8 cellular contexts compared by ENCODE assay signal in the genomic region with DNA sequence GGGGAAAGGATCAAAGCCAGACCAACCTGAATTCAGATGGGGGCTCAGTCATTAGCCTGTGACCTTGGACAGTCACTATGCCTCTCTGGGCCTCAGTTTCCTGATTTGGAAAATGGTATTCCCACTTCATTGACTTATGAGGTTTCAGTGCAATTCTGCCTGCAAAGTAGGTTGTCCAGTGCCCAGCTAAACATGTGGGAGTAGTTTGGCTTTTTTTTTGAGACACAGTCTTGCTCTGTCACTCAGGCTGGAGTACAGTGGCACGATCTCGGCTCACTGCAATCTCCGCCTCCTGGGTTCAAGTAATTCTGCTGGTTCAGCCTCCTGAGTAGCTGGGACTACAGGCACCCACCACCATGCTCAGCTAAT. TPM values are rescaled to one million over a fixed set of nuclear protein-coding genes. Genes with fewer than 3 reads are reported as not detected.
DNase-seq lines count a peak whose midpoint lies in the region; ATAC-seq, FAIRE-seq and TF ChIP-seq lines count a peak whose summit lies in the region.
"Not testable (repeated sequence)": the region's sequence is repeated elsewhere in the genome, so short reads cannot be mapped to it uniquely, and the experiment has no call there.

No MANE protein-coding gene starts in this region.

- no CpG with 5 or more reads among the region's 3 CpGs for WGBS in IMR-90 (ENCODE audit: extremely low coverage in 2 of 2, insufficient read length in 1 of 2), 2 experiments
- WGBS in body of pancreas, 2 donors, result 95 to 100% methylated on average over 3 of the region's 3 CpGs
- 82 to 90% methylated on average over 3 of the region's 3 CpGs for WGBS in esophagus, 2 donors
- WGBS in sigmoid colon, 2 donors, result 90% methylated on average over 3 of the region's 3 CpGs

- H3K56ac ChIP-seq in IMR-90 (ENCODE audit: extremely low read depth, insufficient read depth, low read length), result peak overlapping the region; percentile 65; the same call in 1 of the 2 replicates

- H3K18ac ChIP-seq in IMR-90 (ENCODE audit: low read depth, low read length), result peak overlapping the region; percentile 85

- peaks cover 24 to 69% of the 10 kb centered on the region in 2 experiments for H3K79me1 ChIP-seq in IMR-90 (ENCODE audit: low read depth in 1 of 2, low read length in 2 of 2)

- H2AK5ac ChIP-seq in IMR-90 (ENCODE audit: low read depth, low read length), result peak overlapping the region; percentile 96

- peak overlapping the region; percentile 77; the same call in 1 of the 3 replicates for H2BK15ac ChIP-seq in IMR-90 (ENCODE audit: low read depth, low read length)

- not testable (repeated sequence) for TF ChIP-seq EP300 in sigmoid colon (IDR thresholded peaks at IDR 0.05)

- not testable (repeated sequence) for H3K27me3 ChIP-seq in IMR-90 (ENCODE audit: control insufficient read depth, insufficient read depth, low read length); body of pancreas; esophagus (ENCODE audit: control insufficient read depth in 1 of 2, insufficient read depth in 2 of 2, low read length in 2 of 2); muscle layer of duodenum (ENCODE audit: low read depth, low read length); sigmoid colon; uterus

- peak overlapping the region; percentile 72 to 92; a peak in 3 of 4 replicates for H4K8ac ChIP-seq in IMR-90 (ENCODE audit: low read depth in 2 of 2, low read length in 2 of 2)

- not testable (repeated sequence) for TF ChIP-seq POLR2A in IMR-90 (IDR thresholded peaks at IDR 0.05; ENCODE audit: low read depth, low read length); body of pancreas (IDR thresholded peaks at IDR 0.05); sigmoid colon (IDR thresholded peaks at IDR 0.05); uterus (IDR thresholded peaks at IDR 0.05)

- H3K23ac ChIP-seq in IMR-90 (ENCODE audit: low read depth, low read length), result peak overlapping the region; percentile 95

- H3K14ac ChIP-seq in IMR-90 (replicated peaks; ENCODE audit: low read depth, low read length), result peak overlapping the region; percentile 91

- not testable (repeated sequence) for TF ChIP-seq RAD21 in IMR-90 (IDR thresholded peaks at IDR 0.05; ENCODE audit: low read length)

- H3K4me1 ChIP-seq in IMR-90 (ENCODE audit: control insufficient read depth, insufficient read depth, low read length) (peaks cover 38% of the 10 kb centered on the region), body of pancreas (peaks cover 66% of the 10 kb centered on the region), esophagus (ENCODE audit: control insufficient read depth in 2 of 2, insufficient read depth in 2 of 2, low read length in 1 of 2) (peaks cover 0 to 15% of the 10 kb centered on the region in 2 donors), kidney (ENCODE audit: control insufficient read depth in 1 of 2, insufficient read depth in 1 of 2, low read depth in 1 of 2, low read length in 2 of 2) (peaks cover 14 to 52% of the 10 kb centered on the region in 2 donors), muscle layer of duodenum (ENCODE audit: control insufficient read depth in 1 of 2, insufficient read depth in 2 of 2, low read length in 2 of 2) (peaks cover 12 to 42% of the 10 kb centered on the region in 2 donors), sigmoid colon (peaks cover 0 to 48% (median 37%) of the 10 kb centered on the region in 4 donors), uterus (peaks cover 12 to 41% of the 10 kb centered on the region in 2 donors)

- in situ Hi-C loops in IMR-90 (cut with MboI; ENCODE audit: low sequenced_read_pairs), result not testable (repeated sequence)

- not testable (repeated sequence) for ATAC-seq in IMR-90 (ENCODE audit: low read depth); body of pancreas

- not testable (repeated sequence) for H4K20me1 ChIP-seq in IMR-90 (ENCODE audit: insufficient read depth, low read length)

- FAIRE-seq in kidney (lab: Jason Lieb, UNC), result not testable (repeated sequence)

- peaks cover 33% of the 10 kb centered on the region for H3K9me1 ChIP-seq in IMR-90 (ENCODE audit: insufficient read depth, low read length)

- peak overlapping the region; percentile 90 for H3K4ac ChIP-seq in IMR-90 (ENCODE audit: low read depth, low read length)

- H2AK9ac ChIP-seq in IMR-90 (replicated peaks; ENCODE audit: low read depth, low read length, poor library complexity), result peak overlapping the region; percentile 90

- peak overlapping the region; percentile 85 for H4K91ac ChIP-seq in IMR-90 (ENCODE audit: insufficient read depth, low read depth, low read length)

- not testable (repeated sequence) for H3K4me3 ChIP-seq in IMR-90 (ENCODE audit: insufficient read depth, low read depth, low read length); body of pancreas; esophagus (ENCODE audit: low read depth in 1 of 2, low read length in 2 of 2); kidney (ENCODE audit: low read length in 2 of 2); muscle layer of duodenum (ENCODE audit: low read depth in 1 of 2, low read length in 2 of 2); sigmoid colon; uterus

- intact Hi-C loops in IMR-90 (cut with micrococcal nuclease), result loop anchor here (5.0 kb wide), 1 partner anchor 81 kb away; the partner anchor contains the start of gene ST6GALNAC4
- intact Hi-C loops in body of pancreas (cut with DNase I); kidney (cut with DNase I); sigmoid colon (cut with DNase I); uterus (cut with DNase I; ENCODE audit: low total_unique reads): not testable (repeated sequence)

- H3K4me2 ChIP-seq in IMR-90 (ENCODE audit: low read depth, low read length), result not testable (repeated sequence)

- peak overlapping the region; percentile 92 for H2BK20ac ChIP-seq in IMR-90 (ENCODE audit: low read depth, low read length)

- peak overlapping the region; percentile 82 for H2AFZ ChIP-seq in IMR-90 (replicated peaks; ENCODE audit: low read length, poor library complexity)

- not testable (repeated sequence) for H3K9me3 ChIP-seq in IMR-90 (ENCODE audit: control insufficient read depth, insufficient read depth, low read length); body of pancreas; esophagus (ENCODE audit: control insufficient read depth in 2 of 2, insufficient read depth in 1 of 2, low read depth in 1 of 2, low read length in 1 of 2); kidney (ENCODE audit: control insufficient read depth in 1 of 2, low read length in 2 of 2); muscle layer of duodenum (ENCODE audit: control insufficient read depth in 1 of 2, low read length in 2 of 2); sigmoid colon; uterus

- not testable (repeated sequence) for H3K36me3 ChIP-seq in IMR-90 (ENCODE audit: control insufficient read depth, insufficient read depth, low read length); body of pancreas (replicated peaks in 1 of 2; ENCODE audit: insufficient read depth in 1 of 2, low read depth in 2 of 2); esophagus (ENCODE audit: control insufficient read depth in 2 of 2, insufficient read depth in 2 of 2, low read length in 1 of 2); kidney (ENCODE audit: control insufficient read depth in 1 of 2, insufficient read depth in 2 of 2, low read length in 2 of 2); muscle layer of duodenum (ENCODE audit: control insufficient read depth in 1 of 2, insufficient read depth in 2 of 2, low read length in 2 of 2); sigmoid colon; uterus

- H2BK5ac ChIP-seq in IMR-90 (ENCODE audit: low read depth, low read length, poor library complexity, severe bottlenecking), result peak overlapping the region; percentile 88

- peak overlapping the region; percentile 91 for H3K27ac ChIP-seq in IMR-90 (ENCODE audit: insufficient read depth, low read length)
- H3K27ac ChIP-seq in body of pancreas, result peak overlapping the region in 3 of 4 donors; percentile 24 to 80 (median 74)
- peak overlapping the region; percentile 72 to 75 for H3K27ac ChIP-seq in esophagus (ENCODE audit: low read depth in 2 of 2, low read length in 1 of 2)
- peak overlapping the region; percentile 68 to 78 for H3K27ac ChIP-seq in kidney (ENCODE audit: low read depth in 2 of 2, low read length in 2 of 2)
- H3K27ac ChIP-seq in muscle layer of duodenum (ENCODE audit: low read length), result peak overlapping the region; percentile 82
- peak overlapping the region; percentile 70 to 87 (median 81) for H3K27ac ChIP-seq in sigmoid colon
- peak overlapping the region; percentile 9 for H3K27ac ChIP-seq in substantia nigra (ENCODE audit: low read depth, low read length, poor library complexity, severe bottlenecking)
- peak overlapping the region; percentile 85 to 86 for H3K27ac ChIP-seq in uterus

- not testable (repeated sequence) for TF ChIP-seq CTCF in IMR-90 (conservative IDR thresholded peaks at IDR 0.05; ENCODE audit: low read depth, low read length); body of pancreas (IDR thresholded peaks at IDR 0.05); kidney (IDR thresholded peaks at IDR 0.05; ENCODE audit: borderline replicate concordance, extremely low read depth, insufficient read depth); sigmoid colon (IDR thresholded peaks at IDR 0.05); uterus (IDR thresholded peaks at IDR 0.05)

- DNase-seq in IMR-90; body of pancreas; kidney; sigmoid colon; substantia nigra (lab: John Stamatoyannopoulos, UW); uterus: not testable (repeated sequence)

- H2BK120ac ChIP-seq in IMR-90 (ENCODE audit: low read depth, low read length), result peak overlapping the region; percentile 96

- dilution Hi-C loops in IMR-90 (cut with HindIII; ENCODE audit: low sequenced_read_pairs, unreplicated experiment), result not testable (repeated sequence)

- not testable (repeated sequence) for BruUV-seq in IMR-90 (replicated peaks; lab: Mats Ljungman, UMichigan)

- POLR2A ChIA-PET in IMR-90 (lab: Charles Lee; ENCODE audit: unreplicated experiment), result not testable (repeated sequence)

- peak overlapping the region; percentile 83 for H4K5ac ChIP-seq in IMR-90 (ENCODE audit: low read depth, low read length)

- CTCF ChIA-PET in IMR-90 (lab: Yijun Ruan, JAX), result not testable (repeated sequence)

- peak overlapping the region; percentile 8; the same call in 1 of the 2 replicates for H3K9ac ChIP-seq in IMR-90 (ENCODE audit: low read depth, low read length)
- peak overlapping the region in 1 of 2 donors; percentile 61 for H3K9ac ChIP-seq in kidney (ENCODE audit: low read length in 2 of 2)

RNA-seq across cellular contexts. Expression of gene ENG, which starts 17.9 kb away (rescaled TPM):
- 3.6 and 4.2 TPM in 2 replicates for total RNA-seq in IMR-90 (2012; rRNA removed)
- 73.9 and 83.3 TPM in 2 replicates for polyA plus RNA-seq in IMR-90 (2012; rRNA removed)
- polyA plus RNA-seq in IMR-90 (2012; cell fraction: cytosol; rRNA removed), result 39.1 and 101 TPM in 2 replicates
- polyA plus RNA-seq in IMR-90 (2012; cell fraction: nucleus; rRNA removed; ENCODE audit: low replicate concordance), result 36.4 and 102 TPM in 2 replicates
- total RNA-seq in body of pancreas, result 10 to 100 TPM; 20.2 to 26.7 TPM
- 10 to 100 TPM; 11.1 to 17.9 TPM for polyA plus RNA-seq in esophagus
- total RNA-seq in kidney, result 135 TPM
- polyA plus RNA-seq in kidney (ENCODE audit: insufficient read depth, low read depth, low replicate concordance), result 158 TPM
- 10 to 100 TPM; 17.1 to 28.5 (median 20.6) TPM for total RNA-seq in sigmoid colon
- 10 to 100 TPM in 2 of 3 donors, 1 to 10 TPM in 1; 5.4 to 50.4 (median 25.7) TPM for polyA plus RNA-seq in sigmoid colon
- total RNA-seq in uterus, result 100 to 1,000 TPM in 1 of 4 donors, 10 to 100 TPM in 3; 14.0 to 256 (median 50.3) TPM

RNA-seq across cellular contexts. Expression of gene FPGS, which starts 33.9 kb away (rescaled TPM):
- total RNA-seq in IMR-90 (2012; rRNA removed) (43.9 and 45.5 TPM in 2 replicates), body of pancreas (10 to 100 TPM; 58.4 to 80.4 TPM), kidney (77.2 TPM), sigmoid colon (10 to 100 TPM; 32.1 to 47.9 (median 35.8) TPM), uterus (100 to 1,000 TPM in 1 of 4 donors, 10 to 100 TPM in 3; 11.5 to 128 (median 46.6) TPM)
- polyA plus RNA-seq in IMR-90 (2012; rRNA removed) (71.5 and 75.7 TPM in 2 replicates), esophagus (10 to 100 TPM; 28.7 to 31.5 TPM), kidney (ENCODE audit: insufficient read depth, low read depth, low replicate concordance) (44.0 TPM), sigmoid colon (10 to 100 TPM in 2 of 3 donors, 1 to 10 TPM in 1; 9.2 to 51.3 (median 16.8) TPM)
- polyA plus RNA-seq in IMR-90 (2012; cell fraction: cytosol; rRNA removed), result 39.9 and 56.3 TPM in 2 replicates
- polyA plus RNA-seq in IMR-90 (2012; cell fraction: nucleus; rRNA removed; ENCODE audit: low replicate concordance), result 94.7 and 201 TPM in 2 replicates

RNA-seq across cellular contexts. Expression of gene AK1, which starts 40.9 kb away (rescaled TPM):
- total RNA-seq in IMR-90 (2012; rRNA removed) (44.8 and 51.4 TPM in 2 replicates), body of pancreas (10 to 100 TPM in 1 of 2 donors, 1 to 10 TPM in 1; 8.8 to 23.7 TPM), kidney (77.9 TPM), sigmoid colon (10 to 100 TPM; 28.8 to 73.2 (median 48.7) TPM), uterus (10 to 100 TPM in 2 of 4 donors, 1 to 10 TPM in 2; 6.1 to 54.3 (median 15.7) TPM)
- polyA plus RNA-seq in IMR-90 (2012; rRNA removed) (119 and 126 TPM in 2 replicates), esophagus (10 to 100 TPM; 51.7 to 68.4 TPM), kidney (ENCODE audit: insufficient read depth, low read depth, low replicate concordance) (185 TPM), sigmoid colon (100 to 1,000 TPM in 1 of 3 donors, 10 to 100 TPM in 2; 85.9 to 254 (median 85.9) TPM)
- 146 and 387 TPM in 2 replicates for polyA plus RNA-seq in IMR-90 (2012; cell fraction: cytosol; rRNA removed)
- 158 and 207 TPM in 2 replicates for polyA plus RNA-seq in IMR-90 (2012; cell fraction: nucleus; rRNA removed; ENCODE audit: low replicate concordance)

RNA-seq across cellular contexts. Expression of gene CDK9, which starts 50.7 kb away (rescaled TPM):
- total RNA-seq in IMR-90 (2012; rRNA removed) (28.9 and 30.3 TPM in 2 replicates), body of pancreas (10 to 100 TPM; 51.4 to 58.7 TPM), kidney (93.5 TPM), sigmoid colon (10 to 100 TPM; 44.9 to 77.2 (median 51.8) TPM), uterus (100 to 1,000 TPM in 1 of 4 donors, 10 to 100 TPM in 3; 30.0 to 175 (median 77.4) TPM)
- polyA plus RNA-seq in IMR-90 (2012; rRNA removed) (49.9 and 52.1 TPM in 2 replicates), esophagus (10 to 100 TPM; 34.2 to 44.2 TPM), kidney (ENCODE audit: insufficient read depth, low read depth, low replicate concordance) (45.2 TPM), sigmoid colon (10 to 100 TPM; 28.9 to 47.2 (median 32.4) TPM)
- 34.4 and 54.3 TPM in 2 replicates for polyA plus RNA-seq in IMR-90 (2012; cell fraction: cytosol; rRNA removed)
- polyA plus RNA-seq in IMR-90 (2012; cell fraction: nucleus; rRNA removed; ENCODE audit: low replicate concordance), result 140 and 177 TPM in 2 replicates

RNA-seq across cellular contexts. Expression of gene SH2D3C, which starts 58.1 kb away (rescaled TPM):
- under 0.01 and 0.28 TPM in 2 replicates for total RNA-seq in IMR-90 (2012; rRNA removed)
- polyA plus RNA-seq in IMR-90 (2012; rRNA removed), result 0.22 and 0.24 TPM in 2 replicates
- polyA plus RNA-seq in IMR-90 (2012; cell fraction: cytosol; rRNA removed), result 0.06 and 0.38 TPM in 2 replicates
- polyA plus RNA-seq in IMR-90 (2012; cell fraction: nucleus; rRNA removed; ENCODE audit: low replicate concordance), result 0.05 and 0.29 TPM in 2 replicates
- total RNA-seq in body of pancreas, result 1 to 10 TPM; 3.3 to 4.2 TPM
- polyA plus RNA-seq in esophagus, result 1 to 10 TPM; 2.8 to 3.2 TPM
- total RNA-seq in kidney, result 27.7 TPM
- polyA plus RNA-seq in kidney (ENCODE audit: insufficient read depth, low read depth, low replicate concordance), result 13.7 TPM
- total RNA-seq in sigmoid colon, result 1 to 10 TPM; 3.1 to 7.2 (median 4.9) TPM
- polyA plus RNA-seq in sigmoid colon, result 10 to 100 TPM in 1 of 3 donors, 1 to 10 TPM in 2; 1.4 to 11.3 (median 6.6) TPM
- total RNA-seq in uterus, result 10 to 100 TPM in 3 of 4 donors, 1 to 10 TPM in 1; 3.6 to 38.1 (median 19.8) TPM

Comparison
In these comparisons a context has a peak if more than half of its experiments do, and no peak if none do; other contexts are left out.
1. H3K27ac ChIP-seq: peak in every context shown above with its lines; median percentile 91 in IMR-90; 86 in uterus; 82 in muscle layer of duodenum; 81 in sigmoid colon; 74 in body of pancreas; 74 in esophagus; 73 in kidney; 9 in substantia nigra.